Comparison of ENCODE assay signal across 28 cellular contexts in the genomic region with DNA sequence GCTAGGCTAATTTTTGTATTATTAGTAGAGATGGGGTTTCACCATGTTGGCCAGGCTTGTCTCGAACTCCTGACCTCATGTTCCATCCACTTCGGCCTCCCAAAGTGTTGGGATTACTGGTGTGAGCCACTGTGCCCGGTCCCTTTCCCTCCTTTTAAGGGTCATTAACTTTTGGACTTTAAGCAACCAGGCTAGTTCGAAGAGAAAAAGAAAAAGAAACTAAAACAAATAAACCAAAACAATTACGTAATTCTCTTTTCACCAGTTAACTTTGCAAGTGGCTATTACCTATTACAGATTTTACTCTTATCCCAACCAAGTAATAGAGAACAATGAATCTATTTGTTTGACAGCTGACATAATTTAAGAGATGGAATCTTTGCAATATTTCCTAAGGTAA.
"Had no signal": no experiment of that assay in that cellular context is flagged by ENCODE, and none has a peak within 500 bp of the region (broad histone marks: within the 10 kb centered on the region; RNA-seq: fewer than 3 reads in every experiment).

No MANE protein-coding gene starts in this region.

- H3K27ac ChIP-seq: adrenal gland, body of pancreas, breast epithelium, SJSA1 had no signal

- H3K4me2 ChIP-seq: SK-N-SH had no signal

- ATAC-seq: activated CD8-positive, alpha-beta T cell treated with anti-CD3 and anti-CD28 coated beads, Interleukin-2, amount 10 ng/mL, durations not matched to agents 7 days and 5 days; activated naive CD4-positive, alpha-beta T cell treated with anti-CD3 and anti-CD28 coated beads, Interleukin-2, amount 50 U/mL, for 72 hours; body of pancreas; Panc1 had no signal

- H3K4me3 ChIP-seq: adrenal gland, body of pancreas, breast epithelium, SJSA1 had no signal

- DNase-seq: activated CD4-positive, alpha-beta T cell treated with anti-CD3 and anti-CD28 coated beads, Interleukin-2, amount 10 ng/mL, durations not matched to agents 24 days and 14 days; activated CD4-positive, alpha-beta T cell treated with anti-CD3 and anti-CD28 coated beads, Interleukin-2, amount 50 U/mL, for 48 hours; activated CD8-positive, alpha-beta T cell treated with anti-CD3 and anti-CD28 coated beads, Interleukin-2, amount 10 ng/mL, durations not matched to agents 7 days and 5 days; activated gamma-delta T cell treated with Interleukin-2 at 50 U/mL for 16 hours; activated naive CD4-positive, alpha-beta T cell treated with anti-CD3 and anti-CD28 coated beads for 36 hours; activated T-cell treated with anti-CD3 and anti-CD28 coated beads, Interleukin-2, amount 50 U/mL, for 24 hours; adrenal gland; body of pancreas; Karpas-422; NCI-H1105; NCI-H1417 treated with DMSO at 0.1 percent for 48 hours; NCI-H187 treated with DMSO at 0.1 percent for 48 hours; NCI-H2081; NCI-H2171 treated with DMSO at 0.1 percent for 48 hours; NCI-H226; NCI-H446 treated with DMSO at 0.1 percent for 48 hours; NCI-H524; NCI-H69; NCI-H82; RPMI8226; SHP77 treated with DMSO at 0.1 percent for 48 hours; SK-N-SH had no signal

- H3K36me3 ChIP-seq: adrenal gland, breast epithelium, SJSA1 had no signal

- H3K9me3 ChIP-seq: adrenal gland, body of pancreas, breast epithelium, SJSA1, SK-N-SH had no signal

- H3K27me3 ChIP-seq: adrenal gland, body of pancreas, breast epithelium, SJSA1 had no signal

- H3K4me1 ChIP-seq: adrenal gland, body of pancreas, breast epithelium, SJSA1 had no signal

- H3K9ac ChIP-seq: SK-N-SH had no signal

- FAIRE-seq: astrocyte, TTC549 had no signal
